In the genomic region with DNA sequence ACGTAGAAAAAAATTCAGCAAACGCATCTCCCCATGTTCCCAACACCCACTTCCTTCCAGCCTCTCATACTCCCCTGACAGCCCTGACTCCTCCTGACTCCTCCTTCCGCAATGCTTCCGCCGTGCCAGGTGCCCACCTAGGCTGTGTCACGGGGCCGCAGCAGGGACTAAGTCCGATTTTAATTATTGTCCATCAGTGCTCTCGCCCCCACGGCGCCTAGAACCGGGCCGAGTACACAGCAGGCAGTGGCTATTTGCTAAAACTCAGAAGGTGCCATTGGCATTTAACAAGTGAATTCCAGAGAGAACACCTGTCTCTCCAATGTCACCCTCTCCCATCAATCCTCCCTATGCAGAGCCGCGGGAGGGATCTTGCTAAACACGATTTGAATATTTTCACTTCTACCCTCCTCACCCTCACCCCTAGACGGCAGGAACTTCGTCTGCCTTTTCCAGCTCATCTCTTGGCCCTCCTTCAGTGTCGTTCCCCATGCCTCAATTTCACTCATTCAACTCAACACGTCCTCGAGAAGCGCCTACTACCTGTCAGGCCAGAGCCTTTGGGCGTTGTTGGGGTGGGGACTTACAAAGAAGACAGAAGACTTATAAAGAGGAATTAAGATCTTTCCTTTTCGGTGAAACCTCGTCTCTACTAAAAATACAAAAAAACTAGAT, we compare ENCODE assay signal across 8 cellular contexts. TPM values are rescaled to one million over a fixed set of nuclear protein-coding genes. Genes with fewer than 3 reads are reported as not detected.
DNase-seq lines count a peak whose midpoint lies in the region; ATAC-seq and TF ChIP-seq lines count a peak whose summit lies in the region.

No MANE protein-coding gene starts in this region.

- in situ Hi-C loops in transverse colon (cut with MboI; ENCODE audit: low pct_ligation_motif_present in 1 of 4, low pct_unique_long_range_greater_than_20kb in 1 of 4, low sequenced_read_pairs in 3 of 4): loop anchor here in 2 of 4 donors (25.0 kb wide), 2 partner anchors 188 to 413 kb away; a partner anchor contains a TSS

- H3K4me1 Mint-ChIP-seq in CD8-positive, alpha-beta T cell (ENCODE audit: low read depth): peaks cover 13% of the 10 kb centered on the region
- peaks cover 7% of the 10 kb centered on the region for H3K4me1 Mint-ChIP-seq in mesothelial cell of epicardium

- POLR2A ChIA-PET in CD8-positive, alpha-beta T cell (lab: Charles Lee): interaction anchor here (1.1 to 5.1 kb wide), 6 partner anchors 11 to 203 kb away, joined by 3 to 107 read pairs (median 20); a partner anchor contains a TSS

- H3K27ac ChIP-seq in CD8-positive, alpha-beta T cell (ENCODE audit: low read depth, low read length): peak overlapping the region; percentile 92
- H3K27ac ChIP-seq in ectodermal cell (ENCODE audit: insufficient read depth, low read depth, low read length, poor library complexity, severe bottlenecking) (no peak overlapping the region), transverse colon (peak overlapping the region; percentile 96 to 99 (median 98))

- no peak for TF ChIP-seq POLR2A in transverse colon (IDR thresholded peaks at IDR 0.05)

- no peaks in the 10 kb centered on the region for H3K9me3 ChIP-seq in CD8-positive, alpha-beta T cell (ENCODE audit: low read length)
- H3K9me3 ChIP-seq in ectodermal cell (ENCODE audit: control insufficient read depth, low read length) (no peaks in the 10 kb centered on the region), transverse colon (no peaks in the 10 kb centered on the region)

- H3K9me3 Mint-ChIP-seq in CD8-positive, alpha-beta T cell: no peaks in the 10 kb centered on the region
- H3K9me3 Mint-ChIP-seq in mesothelial cell of epicardium: no peaks in the 10 kb centered on the region

- H3K36me3 Mint-ChIP-seq in CD8-positive, alpha-beta T cell: peaks cover 5% of the 10 kb centered on the region
- H3K36me3 Mint-ChIP-seq in mesothelial cell of epicardium: no peaks in the 10 kb centered on the region

- 1 to 2% methylated on average over 25 of the region's 25 CpGs for WGBS in ectodermal cell, 2 experiments
- WGBS in transverse colon (ENCODE audit: low coverage in 1 of 2), 2 donors: 0 to 1% methylated on average over 11 to 25 of the region's 25 CpGs

- no peaks in the 10 kb centered on the region for H3K27me3 Mint-ChIP-seq in CD8-positive, alpha-beta T cell (ENCODE audit: low read depth)
- peaks cover 3% of the 10 kb centered on the region for H3K27me3 Mint-ChIP-seq in mesothelial cell of epicardium (ENCODE audit: low read depth)

- no peak for TF ChIP-seq EP300 in transverse colon (IDR thresholded peaks at IDR 0.05; ENCODE audit: low read depth)

- no peaks in the 10 kb centered on the region for H3K36me3 ChIP-seq in CD8-positive, alpha-beta T cell (ENCODE audit: insufficient read depth, low read length)
- H3K36me3 ChIP-seq in ectodermal cell (ENCODE audit: control insufficient read depth, insufficient read depth, low read length) (no peaks in the 10 kb centered on the region), transverse colon (no peaks in the 10 kb centered on the region)

- no peak overlapping the region for H3K27ac Mint-ChIP-seq in CD8-positive, alpha-beta T cell
- H3K27ac Mint-ChIP-seq in mesothelial cell of epicardium: no peak overlapping the region

- H3K4me3 Mint-ChIP-seq in CD8-positive, alpha-beta T cell: no peak overlapping the region
- no peak overlapping the region for H3K4me3 Mint-ChIP-seq in mesothelial cell of epicardium

- peak overlapping the region; percentile 88 for H3K4me3 ChIP-seq in CD8-positive, alpha-beta T cell (ENCODE audit: low read depth, low read length)
- H3K4me3 ChIP-seq in ectodermal cell (ENCODE audit: insufficient read depth, low read depth, low read length): peak overlapping the region; percentile 98
- peak overlapping the region; percentile 17 to 55 (median 54) for H3K4me3 ChIP-seq in transverse colon

- H3K4me1 ChIP-seq in CD8-positive, alpha-beta T cell (ENCODE audit: insufficient read depth, low read length): peaks cover 11% of the 10 kb centered on the region
- H3K4me1 ChIP-seq in ectodermal cell (ENCODE audit: control insufficient read depth, insufficient read depth, low read length): no peaks in the 10 kb centered on the region
- H3K4me1 ChIP-seq in transverse colon: peaks cover 0 to 9% (median 0%) of the 10 kb centered on the region in 4 donors

- H3K27me3 ChIP-seq in CD8-positive, alpha-beta T cell (ENCODE audit: insufficient read depth, low read length): no peaks in the 10 kb centered on the region
- H3K27me3 ChIP-seq in ectodermal cell (ENCODE audit: control insufficient read depth, insufficient read depth, low read length, poor library complexity, severe bottlenecking): no peaks in the 10 kb centered on the region
- no peaks in the 10 kb centered on the region for H3K27me3 ChIP-seq in transverse colon

- TF ChIP-seq CTCF in CD8-positive, alpha-beta T cell (IDR thresholded peaks at IDR 0.05): no peak
- TF ChIP-seq CTCF in mesothelial cell of epicardium (IDR thresholded peaks at IDR 0.05; ENCODE audit: unreplicated experiment): peak; percentile 18
- TF ChIP-seq CTCF in transverse colon (IDR thresholded peaks at IDR 0.05): peak in 1 of 5 experiments; percentile 38
- TF ChIP-seq CTCF in GM10266 (IDR thresholded peaks at IDR 0.05; ENCODE audit: control insufficient read depth, insufficient read depth, low read depth, missing control alignments): no peak

- no peak for ATAC-seq in CD8-positive, alpha-beta T cell
- peak; percentile 4 for ATAC-seq in GM19328 (IDR thresholded peaks at IDR 0.05; ENCODE audit: unreplicated experiment)
- peak; percentile 21 for ATAC-seq in HG03460 (IDR thresholded peaks at IDR 0.05; ENCODE audit: unreplicated experiment)

- intact Hi-C loops in CD8-positive, alpha-beta T cell (cut with DNase I, micrococcal nuclease): loop anchor here (2.0 to 5.0 kb wide), 3 partner anchors 260 to 1407 kb away; a partner anchor contains a TSS
- intact Hi-C loops in transverse colon (cut with DNase I; ENCODE audit: low total_unique reads): no loop called here

- DNase-seq in CD8-positive, alpha-beta T cell: peak in 2 of 7 experiments; percentile 34 to 45
- peak; percentile 66 for DNase-seq in SK-N-DZ (ENCODE audit: low spot score)
- DNase-seq in mesothelial cell of epicardium (ENCODE audit: low spot score in 2 of 2, unreplicated experiment in 2 of 2): peak in 1 of 2 experiments; percentile 54
- DNase-seq in transverse colon: peak; percentile 47
- no peak for DNase-seq in GM10266 (ENCODE audit: extremely low spot score)

- CTCF ChIA-PET in CD8-positive, alpha-beta T cell (lab: Charles Lee): interaction anchor here (1.4 kb wide), 1 partner anchor 23 kb away, joined by 3 read pairs; no protein-coding TSS in a partner anchor

RNA-seq across cellular contexts. Expression of a gene that starts 11.5 kb away (rescaled TPM):
- total RNA-seq in CD8-positive, alpha-beta T cell: 1 to 10 TPM; 5.0 to 5.6 TPM
- polyA plus RNA-seq in SK-N-DZ (2014; cell fraction: cytosol; rRNA removed): 41.2 and 47.5 TPM in 2 replicates
- polyA plus RNA-seq in SK-N-DZ (2014; cell fraction: nucleus; rRNA removed): 27.6 and 31.7 TPM in 2 replicates
- polyA plus RNA-seq in ectodermal cell (2013, experiment 1 of 4): 62.2 TPM
- 66.8 TPM for polyA plus RNA-seq in ectodermal cell (2013, experiment 2 of 4)
- polyA plus RNA-seq in ectodermal cell (2013, experiment 3 of 4): 52.4 TPM
- 62.2 TPM for polyA plus RNA-seq in ectodermal cell (2013, experiment 4 of 4)
- total RNA-seq in mesothelial cell of epicardium (31.1 to 34.6 TPM (median 31.8 TPM) in 3 replicates), transverse colon (1 to 10 TPM in 3 of 4 donors, not detected in 1; 3.7 to 9.8 (median 7.4) TPM)

RNA-seq across cellular contexts. Expression of a gene that starts 52.8 kb away (rescaled TPM):
- not detected for total RNA-seq in CD8-positive, alpha-beta T cell
- polyA plus RNA-seq in SK-N-DZ (2014; cell fraction: cytosol; rRNA removed): 0.02 TPM in 1 of 2 replicates, not detected in the other
- polyA plus RNA-seq in SK-N-DZ (2014; cell fraction: nucleus; rRNA removed): not detected in 2 replicates
- polyA plus RNA-seq in ectodermal cell (2013, experiment 1 of 4): not detected
- 0.09 TPM for polyA plus RNA-seq in ectodermal cell (2013, experiment 2 of 4)
- polyA plus RNA-seq in ectodermal cell (2013, experiment 3 of 4): not detected
- polyA plus RNA-seq in ectodermal cell (2013, experiment 4 of 4): not detected
- not detected in 3 replicates for total RNA-seq in mesothelial cell of epicardium
- total RNA-seq in transverse colon: 10 to 100 TPM in 1 of 4 donors, 1 to 10 TPM in 2, under 1 TPM in 1; 0.37 to 11.1 (median 5.1) TPM
